ENCODE assay signal across 8 cellular contexts in genomic region chr1:23367791-23368561, GRCh38. TPM values are rescaled to one million over a fixed set of nuclear protein-coding genes. Genes with fewer than 3 reads are reported as not detected.
A peak's percentile ranks its signal among the peaks of the same experiment; 100 is the strongest.
DNase-seq lines count a peak whose midpoint lies in the region; ATAC-seq and TF ChIP-seq lines count a peak whose summit lies in the region.

No MANE protein-coding gene starts in this region.

- peak overlapping the region; percentile 65; the same call in 1 of the 2 replicates for H3K9ac ChIP-seq in KMS-11

- peak overlapping the region; percentile 93 to 97 for H3K4me3 Mint-ChIP-seq in activated T-cell treated with anti-CD3 and anti-CD28 coated beads, Interleukin-2, amount 50 U/mL, for 72 hours

- H4K20me1 ChIP-seq in KMS-11 (ENCODE audit: insufficient read depth), result no peaks in the 10 kb centered on the region

- H3K27ac Mint-ChIP-seq in activated T-cell treated with anti-CD3 and anti-CD28 coated beads, Interleukin-2, amount 50 U/mL, for 72 hours, result peak overlapping the region; percentile 98

- H3K27ac ChIP-seq in KMS-11, result peak overlapping the region; percentile 67
- H3K27ac ChIP-seq in Panc1 (ENCODE audit: low read length), result peak overlapping the region; percentile 99
- H3K27ac ChIP-seq in esophagus muscularis mucosa (replicated peaks in 1 of 4), result peak overlapping the region; percentile 90 to 99 (median 96)
- H3K27ac ChIP-seq in muscle layer of duodenum (ENCODE audit: low read length), result peak overlapping the region; percentile 99

- H3K9me3 ChIP-seq in Panc1 (ENCODE audit: control insufficient read depth, insufficient read depth, low read depth, low read length) (peaks cover 32% of the 10 kb centered on the region), esophagus muscularis mucosa (peaks cover under 1 to 25% (median 14%) of the 10 kb centered on the region in 4 donors), muscle layer of duodenum (ENCODE audit: control insufficient read depth in 1 of 2, low read length in 2 of 2) (peaks cover 8 to 17% of the 10 kb centered on the region in 2 donors)

- peak overlapping the region; percentile 100 for H2AFZ ChIP-seq in KMS-11 (ENCODE audit: low read depth)

- POLR2A ChIA-PET in Panc1 (lab: Charles Lee), result interaction anchor here (0.5 to 0.9 kb wide), 2 partner anchors 13 to 23 kb away, joined by 4 to 6 read pairs; partner anchors contain the start of gene HNRNPR

- intact Hi-C loops in Panc1 (cut with micrococcal nuclease; ENCODE audit: unreplicated experiment), result no loop called here
- intact Hi-C loops in esophagus muscularis mucosa (cut with DNase I), result loop anchor here (1.0 to 10.0 kb wide), 3 partner anchors 24 to 117 kb away; partner anchors contain the start of genes ASAP3 and HNRNPR

- no peaks in the 10 kb centered on the region; the same call in 1 of the 2 replicates for H3K36me3 ChIP-seq in KMS-11 (ENCODE audit: insufficient read depth)
- peaks cover 4% of the 10 kb centered on the region for H3K36me3 ChIP-seq in Panc1 (ENCODE audit: control insufficient read depth, insufficient read depth, low read length)
- peaks cover 6 to 40% (median 34%) of the 10 kb centered on the region in 4 donors for H3K36me3 ChIP-seq in esophagus muscularis mucosa
- peaks cover 6 to 34% of the 10 kb centered on the region in 2 donors for H3K36me3 ChIP-seq in muscle layer of duodenum (ENCODE audit: control insufficient read depth in 1 of 2, insufficient read depth in 2 of 2, low read length in 2 of 2)

- BruUV-seq in Panc1 (replicated peaks; lab: Mats Ljungman, UMichigan), result no TSS peak

- peaks cover under 1 to 2% of the 10 kb centered on the region in 2 donors for H3K9me3 Mint-ChIP-seq in activated T-cell treated with anti-CD3 and anti-CD28 coated beads, Interleukin-2, amount 50 U/mL, for 72 hours

- TF ChIP-seq CTCF in KMS-11 (conservative IDR thresholded peaks at IDR 0.05; ENCODE audit: low read depth, low read length), result peak; percentile 28; the same call in 1 of the 2 replicates
- TF ChIP-seq CTCF in Panc1 (IDR thresholded peaks at IDR 0.05), result no peak
- TF ChIP-seq CTCF in esophagus muscularis mucosa (IDR thresholded peaks at IDR 0.05), result peak in 1 of 3 experiments; percentile 9

- WGBS in esophagus muscularis mucosa, result 1% methylated on average over 23 of the region's 41 CpGs

- DNase-seq in DMS79 treated with DMSO at 0.1 percent for 48 hours (lab: John Stamatoyannopoulos, UW), result peak; percentile 98
- DNase-seq in Panc1 (ENCODE audit: low read depth, low spot score), result peak; percentile 95
- peak; percentile 97 to 99 for DNase-seq in activated T-cell treated with anti-CD3 and anti-CD28 coated beads, Interleukin-2, amount 50 U/mL, for 72 hours
- peak; percentile 99 for DNase-seq in esophagus muscularis mucosa (ENCODE audit: extremely low spot score)
- peak; percentile 91 for DNase-seq in stimulated activated CD8-positive, alpha-beta memory T cell treated with anti-CD3 and anti-CD28 coated beads, Interleukin-7, amount 100 ng/mL, for 24 hours (ENCODE audit: low read depth)

- H3K4me3 ChIP-seq in KMS-11 (IDR thresholded peaks at IDR 0.05; ENCODE audit: insufficient read depth, low read depth, low read length), result peak overlapping the region; percentile 29
- H3K4me3 ChIP-seq in Panc1 (ENCODE audit: low read depth in 2 of 2, low read length in 2 of 2), result peak overlapping the region; percentile 92 to 100
- H3K4me3 ChIP-seq in esophagus muscularis mucosa, result peak overlapping the region; percentile 70 to 84 (median 80)
- H3K4me3 ChIP-seq in muscle layer of duodenum (ENCODE audit: low read depth in 1 of 2, low read length in 2 of 2), result peak overlapping the region; percentile 78 to 99

- peaks cover 15% of the 10 kb centered on the region for H3K4me1 ChIP-seq in KMS-11 (ENCODE audit: low read depth, poor library complexity, severe bottlenecking)
- peaks cover 33% of the 10 kb centered on the region for H3K4me1 ChIP-seq in Panc1 (ENCODE audit: control insufficient read depth, insufficient read depth, low read length)
- peaks cover 37 to 60% (median 52%) of the 10 kb centered on the region in 4 donors for H3K4me1 ChIP-seq in esophagus muscularis mucosa
- H3K4me1 ChIP-seq in muscle layer of duodenum (ENCODE audit: control insufficient read depth in 1 of 2, insufficient read depth in 2 of 2, low read length in 2 of 2), result peaks cover 26 to 44% of the 10 kb centered on the region in 2 donors

- no peaks in the 10 kb centered on the region for H3K27me3 Mint-ChIP-seq in activated T-cell treated with anti-CD3 and anti-CD28 coated beads, Interleukin-2, amount 50 U/mL, for 72 hours (ENCODE audit: low read depth)

- H3K79me2 ChIP-seq in KMS-11 (ENCODE audit: insufficient read depth, low read depth), result no peaks in the 10 kb centered on the region

- in situ Hi-C loops in Panc1 (cut with HindIII; ENCODE audit: low pct_unique_long_range_greater_than_20kb, low sequenced_read_pairs), result no loop called here

- TF ChIP-seq POLR2A in esophagus muscularis mucosa (IDR thresholded peaks at IDR 0.05; ENCODE audit: low read depth), result peak; percentile 59

- ATAC-seq in GM21786 (IDR thresholded peaks at IDR 0.05; ENCODE audit: unreplicated experiment) (peak; percentile 87), Panc1 (peak; percentile 95)
- peak; percentile 92 to 93 for ATAC-seq in activated T-cell treated with anti-CD3 and anti-CD28 coated beads, Interleukin-2, amount 50 U/mL, for 72 hours (replicated peaks in 1 of 2)

- H3K4me1 Mint-ChIP-seq in activated T-cell treated with anti-CD3 and anti-CD28 coated beads, Interleukin-2, amount 50 U/mL, for 72 hours (ENCODE audit: low read depth), result peaks cover 40% of the 10 kb centered on the region

- TF ChIP-seq EP300 in esophagus muscularis mucosa (IDR thresholded peaks at IDR 0.05), result no peak

- H3K27me3 ChIP-seq in KMS-11 (ENCODE audit: insufficient read depth, low read depth) (no peaks in the 10 kb centered on the region), Panc1 (ENCODE audit: control insufficient read depth, insufficient read depth, low read length) (no peaks in the 10 kb centered on the region), esophagus muscularis mucosa (no peaks in the 10 kb centered on the region), muscle layer of duodenum (ENCODE audit: low read depth, low read length) (no peaks in the 10 kb centered on the region)

- CTCF ChIA-PET in Panc1 (lab: Charles Lee), result interaction anchor here (0.6 to 2.0 kb wide), 3 partner anchors 24 to 130 kb away, joined by 3 to 7 read pairs (median 7); partner anchors contain the start of gene HNRNPR

- peaks cover 7 to 35% of the 10 kb centered on the region in 2 donors for H3K36me3 Mint-ChIP-seq in activated T-cell treated with anti-CD3 and anti-CD28 coated beads, Interleukin-2, amount 50 U/mL, for 72 hours (ENCODE audit: insufficient read depth in 2 of 2)

- H3K4me2 ChIP-seq in KMS-11, result peak overlapping the region; percentile 94

RNA-seq across cellular contexts. Expression of gene ZNF436, which starts 1.7 kb away (rescaled TPM):
- total RNA-seq in Panc1 (2021; ENCODE audit: unreplicated experiment), result 16.0 TPM
- polyA plus RNA-seq in Panc1 (2012; ENCODE audit: insufficient read length), result 8.0 TPM
- total RNA-seq in activated T-cell treated with anti-CD3 and anti-CD28 coated beads, Interleukin-2, amount 50 U/mL, for 72 hours, result 1 to 10 TPM; 8.7 to 8.8 TPM
- 10 to 100 TPM; 13.7 to 36.8 (median 16.4) TPM for total RNA-seq in esophagus muscularis mucosa

RNA-seq across cellular contexts. Expression of gene HNRNPR, which starts 23.9 kb away (rescaled TPM):
- total RNA-seq in Panc1 (2021; ENCODE audit: unreplicated experiment) (173 TPM), esophagus muscularis mucosa (10 to 100 TPM; 59.8 to 75.7 (median 69.4) TPM)
- polyA plus RNA-seq in Panc1 (2012; ENCODE audit: insufficient read length), result 117 TPM
- 100 to 1,000 TPM; 127 TPM for total RNA-seq in activated T-cell treated with anti-CD3 and anti-CD28 coated beads, Interleukin-2, amount 50 U/mL, for 72 hours

RNA-seq across cellular contexts. Expression of gene TCEA3, which starts 56.6 kb away (rescaled TPM):
- 8.3 TPM for total RNA-seq in Panc1 (2021; ENCODE audit: unreplicated experiment)
- 17.2 TPM for polyA plus RNA-seq in Panc1 (2012; ENCODE audit: insufficient read length)
- total RNA-seq in activated T-cell treated with anti-CD3 and anti-CD28 coated beads, Interleukin-2, amount 50 U/mL, for 72 hours, result 1 to 10 TPM; 4.7 to 6.1 TPM
- 10 to 100 TPM; 16.7 to 24.1 (median 20.9) TPM for total RNA-seq in esophagus muscularis mucosa

Comparison
In these comparisons a context has a peak if more than half of its experiments do, and no peak if none do; other contexts are left out.
1. Peak in every context shown above with its lines: DNase-seq, ATAC-seq, H3K4me3 ChIP-seq and H3K27ac ChIP-seq.
2. H3K4me3 ChIP-seq: peak in every context shown above with its lines; median percentile 96 in Panc1; 88 in muscle layer of duodenum; 80 in esophagus muscularis mucosa; 29 in KMS-11.